8 cellular contexts compared by ENCODE assay signal in the genomic region with DNA sequence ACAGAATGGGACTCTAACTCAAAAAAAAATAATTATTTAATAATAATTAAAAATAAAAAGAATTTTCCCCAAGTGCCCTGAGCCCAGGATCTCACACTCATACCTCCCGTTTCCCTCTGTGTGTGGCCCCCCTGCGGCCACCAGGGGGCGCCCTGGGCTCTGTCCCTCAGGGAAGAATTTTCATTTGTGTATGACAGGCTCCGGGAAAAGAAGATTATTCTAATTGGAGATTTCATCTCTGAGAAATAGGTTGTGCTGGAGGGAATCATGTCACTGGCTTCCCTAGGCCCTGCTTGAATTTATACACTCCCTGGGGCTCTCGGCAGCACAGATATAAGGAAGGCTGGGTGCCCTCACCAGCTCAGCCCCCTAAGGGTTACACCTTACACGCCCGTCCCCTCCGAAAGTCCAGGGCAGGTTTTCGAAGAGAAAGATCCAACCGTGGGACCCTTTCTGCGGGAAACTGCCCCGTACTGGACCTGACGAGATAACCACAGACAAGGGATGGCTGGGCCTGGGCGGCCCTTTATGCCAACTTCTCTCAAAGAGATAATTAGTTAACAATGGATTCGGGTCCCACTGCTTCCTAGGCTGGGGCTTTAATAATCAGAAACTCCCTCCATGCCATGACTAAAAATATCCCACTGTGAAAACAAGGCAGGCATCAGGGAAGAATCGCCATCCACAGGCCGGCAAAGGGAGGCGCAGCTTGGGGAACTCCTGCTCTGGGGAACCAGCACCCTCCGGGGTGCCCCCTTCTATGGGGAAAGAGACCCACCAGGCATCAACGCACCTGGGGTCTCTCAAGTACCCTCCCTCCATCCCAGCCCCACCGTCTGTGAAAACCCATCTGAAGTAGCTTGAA.
DNase-seq lines count a peak whose midpoint lies in the region; ATAC-seq and TF ChIP-seq lines count a peak whose summit lies in the region.

No MANE protein-coding gene starts in this region.

- peak; percentile 87 for TF ChIP-seq CTCF in GM20000 (IDR thresholded peaks at IDR 0.05; ENCODE audit: extremely low read depth, missing control alignments)
- peak; percentile 98 for TF ChIP-seq CTCF in left lung (IDR thresholded peaks at IDR 0.05)

- peaks cover 0 to 12% of the 10 kb centered on the region in 2 donors for H3K4me1 ChIP-seq in left lung

- H3K27ac ChIP-seq in left lung = peak overlapping the region in 1 of 2 donors; percentile 11

- intact Hi-C loops in left lung (cut with DNase I) = loop anchor here in 1 of 2 donors (10.0 kb wide), 1 partner anchor 185 kb away; no protein-coding TSS in a partner anchor

- in situ Hi-C loops in ACHN (cut with HindIII; ENCODE audit: low pct_ligation_motif_present, low pct_unique_long_range_greater_than_20kb, low sequenced_read_pairs) = no loop called here

- peak; percentile 97 for ATAC-seq in left lung
- no peak for ATAC-seq in GM18870 (IDR thresholded peaks at IDR 0.05; ENCODE audit: unreplicated experiment)

- H3K27me3 ChIP-seq in left lung = no peaks in the 10 kb centered on the region

- no peak overlapping the region for H3K4me3 ChIP-seq in left lung

- no peaks in the 10 kb centered on the region for H3K9me3 ChIP-seq in left lung

- DNase-seq in ACHN (peak; percentile 80), GM20000 (ENCODE audit: low spot score) (peak; percentile 81), NCI-H2196 treated with DMSO at 0.1 percent for 48 hours (lab: John Stamatoyannopoulos, UW; ENCODE audit: unreplicated experiment) (peak; percentile 44), cerebellum (ENCODE audit: low spot score) (peak; percentile 88), left lung (peak; percentile 74 to 96)
- peak; percentile 60 to 72 for DNase-seq in activated CD4-positive, alpha-beta T cell treated with anti-CD3 and anti-CD28 coated beads for 24 hours (ENCODE audit: low read depth in 2 of 2)
- DNase-seq in stimulated activated CD4-positive, alpha-beta T cell treated with anti-CD3 and anti-CD28 coated beads, Interleukin-1b, Interleukin-23, amount 100 ng/mL, for 48 hours = peak; percentile 66

- H3K36me3 ChIP-seq in left lung = peaks cover 0 to 7% of the 10 kb centered on the region in 2 donors
